2 cellular contexts compared by ENCODE assay signal in genomic region chr1:234724517-234725176, GRCh38.
TF ChIP-seq lines count a peak whose summit lies in the region.

No MANE protein-coding gene starts in this region.

TF ChIP-seq in HEK293, 187 proteins besides CTCF, POLR2A, EP300 and RAD21 (continued from another document):
- TF ChIP-seq, protein P1, sequence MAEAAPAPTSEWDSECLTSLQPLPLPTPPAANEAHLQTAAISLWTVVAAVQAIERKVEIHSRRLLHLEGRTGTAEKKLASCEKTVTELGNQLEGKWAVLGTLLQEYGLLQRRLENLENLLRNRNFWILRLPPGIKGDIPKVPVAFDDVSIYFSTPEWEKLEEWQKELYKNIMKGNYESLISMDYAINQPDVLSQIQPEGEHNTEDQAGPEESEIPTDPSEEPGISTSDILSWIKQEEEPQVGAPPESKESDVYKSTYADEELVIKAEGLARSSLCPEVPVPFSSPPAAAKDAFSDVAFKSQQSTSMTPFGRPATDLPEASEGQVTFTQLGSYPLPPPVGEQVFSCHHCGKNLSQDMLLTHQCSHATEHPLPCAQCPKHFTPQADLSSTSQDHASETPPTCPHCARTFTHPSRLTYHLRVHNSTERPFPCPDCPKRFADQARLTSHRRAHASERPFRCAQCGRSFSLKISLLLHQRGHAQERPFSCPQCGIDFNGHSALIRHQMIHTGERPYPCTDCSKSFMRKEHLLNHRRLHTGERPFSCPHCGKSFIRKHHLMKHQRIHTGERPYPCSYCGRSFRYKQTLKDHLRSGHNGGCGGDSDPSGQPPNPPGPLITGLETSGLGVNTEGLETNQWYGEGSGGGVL (tag by site-specific recombination; IDR thresholded peaks at IDR 0.05), result peak; percentile 43; the same call in 1 of the 2 replicates
- TF ChIP-seq ZNF513 (tag by site-specific recombination; IDR thresholded peaks at IDR 0.05) (no peak), PATZ1 (tag by site-specific recombination; IDR thresholded peaks at IDR 0.05) (peak; percentile 5)

TF ChIP-seq in GM12878, 131 proteins besides CTCF, POLR2A, EP300 and RAD21 (continued from another document and continues in another):
- peak; percentile 30 for TF ChIP-seq HDAC6 (IDR thresholded peaks at IDR 0.05; ENCODE audit: unreplicated experiment)
- TF ChIP-seq MXI1 (IDR thresholded peaks at IDR 0.05; ENCODE audit: low read depth, low read length), result no peak
- TF ChIP-seq WRNIP1 (IDR thresholded peaks at IDR 0.05; ENCODE audit: borderline replicate concordance, low read depth, low read length), result no peak
- TF ChIP-seq, protein P2, sequence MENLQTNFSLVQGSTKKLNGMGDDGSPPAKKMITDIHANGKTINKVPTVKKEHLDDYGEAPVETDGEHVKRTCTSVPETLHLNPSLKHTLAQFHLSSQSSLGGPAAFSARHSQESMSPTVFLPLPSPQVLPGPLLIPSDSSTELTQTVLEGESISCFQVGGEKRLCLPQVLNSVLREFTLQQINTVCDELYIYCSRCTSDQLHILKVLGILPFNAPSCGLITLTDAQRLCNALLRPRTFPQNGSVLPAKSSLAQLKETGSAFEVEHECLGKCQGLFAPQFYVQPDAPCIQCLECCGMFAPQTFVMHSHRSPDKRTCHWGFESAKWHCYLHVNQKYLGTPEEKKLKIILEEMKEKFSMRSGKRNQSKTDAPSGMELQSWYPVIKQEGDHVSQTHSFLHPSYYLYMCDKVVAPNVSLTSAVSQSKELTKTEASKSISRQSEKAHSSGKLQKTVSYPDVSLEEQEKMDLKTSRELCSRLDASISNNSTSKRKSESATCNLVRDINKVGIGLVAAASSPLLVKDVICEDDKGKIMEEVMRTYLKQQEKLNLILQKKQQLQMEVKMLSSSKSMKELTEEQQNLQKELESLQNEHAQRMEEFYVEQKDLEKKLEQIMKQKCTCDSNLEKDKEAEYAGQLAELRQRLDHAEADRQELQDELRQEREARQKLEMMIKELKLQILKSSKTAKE (IDR thresholded peaks at IDR 0.05; ENCODE audit: low read depth, poor library complexity, severe bottlenecking), result no peak
- TF ChIP-seq EED (IDR thresholded peaks at IDR 0.05; ENCODE audit: low read depth), result peak; percentile 48; the same call in 1 of the 2 replicates
- TF ChIP-seq ESRRA (IDR thresholded peaks at IDR 0.05; ENCODE audit: low read length), result no peak
- TF ChIP-seq, protein P3, sequence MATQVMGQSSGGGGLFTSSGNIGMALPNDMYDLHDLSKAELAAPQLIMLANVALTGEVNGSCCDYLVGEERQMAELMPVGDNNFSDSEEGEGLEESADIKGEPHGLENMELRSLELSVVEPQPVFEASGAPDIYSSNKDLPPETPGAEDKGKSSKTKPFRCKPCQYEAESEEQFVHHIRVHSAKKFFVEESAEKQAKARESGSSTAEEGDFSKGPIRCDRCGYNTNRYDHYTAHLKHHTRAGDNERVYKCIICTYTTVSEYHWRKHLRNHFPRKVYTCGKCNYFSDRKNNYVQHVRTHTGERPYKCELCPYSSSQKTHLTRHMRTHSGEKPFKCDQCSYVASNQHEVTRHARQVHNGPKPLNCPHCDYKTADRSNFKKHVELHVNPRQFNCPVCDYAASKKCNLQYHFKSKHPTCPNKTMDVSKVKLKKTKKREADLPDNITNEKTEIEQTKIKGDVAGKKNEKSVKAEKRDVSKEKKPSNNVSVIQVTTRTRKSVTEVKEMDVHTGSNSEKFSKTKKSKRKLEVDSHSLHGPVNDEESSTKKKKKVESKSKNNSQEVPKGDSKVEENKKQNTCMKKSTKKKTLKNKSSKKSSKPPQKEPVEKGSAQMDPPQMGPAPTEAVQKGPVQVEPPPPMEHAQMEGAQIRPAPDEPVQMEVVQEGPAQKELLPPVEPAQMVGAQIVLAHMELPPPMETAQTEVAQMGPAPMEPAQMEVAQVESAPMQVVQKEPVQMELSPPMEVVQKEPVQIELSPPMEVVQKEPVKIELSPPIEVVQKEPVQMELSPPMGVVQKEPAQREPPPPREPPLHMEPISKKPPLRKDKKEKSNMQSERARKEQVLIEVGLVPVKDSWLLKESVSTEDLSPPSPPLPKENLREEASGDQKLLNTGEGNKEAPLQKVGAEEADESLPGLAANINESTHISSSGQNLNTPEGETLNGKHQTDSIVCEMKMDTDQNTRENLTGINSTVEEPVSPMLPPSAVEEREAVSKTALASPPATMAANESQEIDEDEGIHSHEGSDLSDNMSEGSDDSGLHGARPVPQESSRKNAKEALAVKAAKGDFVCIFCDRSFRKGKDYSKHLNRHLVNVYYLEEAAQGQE (IDR thresholded peaks at IDR 0.05; ENCODE audit: low read depth, low read length), result no peak
- TF ChIP-seq, protein P4, sequence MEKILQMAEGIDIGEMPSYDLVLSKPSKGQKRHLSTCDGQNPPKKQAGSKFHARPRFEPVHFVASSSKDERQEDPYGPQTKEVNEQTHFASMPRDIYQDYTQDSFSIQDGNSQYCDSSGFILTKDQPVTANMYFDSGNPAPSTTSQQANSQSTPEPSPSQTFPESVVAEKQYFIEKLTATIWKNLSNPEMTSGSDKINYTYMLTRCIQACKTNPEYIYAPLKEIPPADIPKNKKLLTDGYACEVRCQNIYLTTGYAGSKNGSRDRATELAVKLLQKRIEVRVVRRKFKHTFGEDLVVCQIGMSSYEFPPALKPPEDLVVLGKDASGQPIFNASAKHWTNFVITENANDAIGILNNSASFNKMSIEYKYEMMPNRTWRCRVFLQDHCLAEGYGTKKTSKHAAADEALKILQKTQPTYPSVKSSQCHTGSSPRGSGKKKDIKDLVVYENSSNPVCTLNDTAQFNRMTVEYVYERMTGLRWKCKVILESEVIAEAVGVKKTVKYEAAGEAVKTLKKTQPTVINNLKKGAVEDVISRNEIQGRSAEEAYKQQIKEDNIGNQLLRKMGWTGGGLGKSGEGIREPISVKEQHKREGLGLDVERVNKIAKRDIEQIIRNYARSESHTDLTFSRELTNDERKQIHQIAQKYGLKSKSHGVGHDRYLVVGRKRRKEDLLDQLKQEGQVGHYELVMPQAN (conservative IDR thresholded peaks at IDR 0.05), result no peak
- no peak for TF ChIP-seq ZNF622 (IDR thresholded peaks at IDR 0.05)
- peak; percentile 61 to 64; a peak in 2 of 4 replicates for TF ChIP-seq IKZF2 (IDR thresholded peaks at IDR 0.05)
- peak; percentile 48; the same call in 1 of the 2 replicates for TF ChIP-seq GATAD2B (conservative IDR thresholded peaks at IDR 0.05; ENCODE audit: low read depth)
- no peak for TF ChIP-seq NBN (IDR thresholded peaks at IDR 0.05)
- TF ChIP-seq TARDBP (IDR thresholded peaks at IDR 0.05; ENCODE audit: borderline replicate concordance), result no peak
- 0 out of 2 replicates have a peak, but pooled peaks have one; percentile 13 for TF ChIP-seq ZNF687 (IDR thresholded peaks at IDR 0.05)
- no peak for TF ChIP-seq ZBTB40 (IDR thresholded peaks at IDR 0.05; ENCODE audit: borderline replicate concordance)
- TF ChIP-seq POLR2AphosphoS5 (IDR thresholded peaks at IDR 0.05; ENCODE audit: low read length), result no peak; the same call in none of the 2 replicates
- no peak for TF ChIP-seq ATF2 (IDR thresholded peaks at IDR 0.05; ENCODE audit: low read length)
- TF ChIP-seq IKZF1 (conservative IDR thresholded peaks at IDR 0.05), result peak; percentile 84
- TF ChIP-seq BRCA1 (IDR thresholded peaks at IDR 0.05; ENCODE audit: low read depth, low read length), result no peak
- TF ChIP-seq, protein P5, sequence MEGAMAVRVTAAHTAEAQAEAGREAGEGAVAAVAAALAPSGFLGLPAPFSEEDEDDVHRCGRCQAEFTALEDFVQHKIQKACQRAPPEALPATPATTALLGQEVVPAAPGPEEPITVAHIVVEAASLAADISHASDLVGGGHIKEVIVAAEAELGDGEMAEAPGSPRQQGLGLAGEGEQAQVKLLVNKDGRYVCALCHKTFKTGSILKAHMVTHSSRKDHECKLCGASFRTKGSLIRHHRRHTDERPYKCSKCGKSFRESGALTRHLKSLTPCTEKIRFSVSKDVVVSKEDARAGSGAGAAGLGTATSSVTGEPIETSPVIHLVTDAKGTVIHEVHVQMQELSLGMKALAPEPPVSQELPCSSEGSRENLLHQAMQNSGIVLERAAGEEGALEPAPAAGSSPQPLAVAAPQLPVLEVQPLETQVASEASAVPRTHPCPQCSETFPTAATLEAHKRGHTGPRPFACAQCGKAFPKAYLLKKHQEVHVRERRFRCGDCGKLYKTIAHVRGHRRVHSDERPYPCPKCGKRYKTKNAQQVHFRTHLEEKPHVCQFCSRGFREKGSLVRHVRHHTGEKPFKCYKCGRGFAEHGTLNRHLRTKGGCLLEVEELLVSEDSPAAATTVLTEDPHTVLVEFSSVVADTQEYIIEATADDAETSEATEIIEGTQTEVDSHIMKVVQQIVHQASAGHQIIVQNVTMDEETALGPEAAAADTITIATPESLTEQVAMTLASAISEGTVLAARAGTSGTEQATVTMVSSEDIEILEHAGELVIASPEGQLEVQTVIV (IDR thresholded peaks at IDR 0.05; ENCODE audit: borderline replicate concordance, partially characterized antibody), result no peak
- no peak for TF ChIP-seq EZH2 (IDR thresholded peaks at IDR 0.05; ENCODE audit: borderline replicate concordance, control insufficient read depth, low read depth, low read length)
- peak; percentile 68 for TF ChIP-seq DPF2 (IDR thresholded peaks at IDR 0.05)
- TF ChIP-seq NFXL1 (IDR thresholded peaks at IDR 0.05; ENCODE audit: borderline replicate concordance), result no peak
- no peak for TF ChIP-seq MEF2B (IDR thresholded peaks at IDR 0.05; ENCODE audit: partially characterized antibody, poor library complexity, severe bottlenecking)
- TF ChIP-seq ZNF384 (IDR thresholded peaks at IDR 0.05; ENCODE audit: borderline replicate concordance, low read depth, low read length), result peak; percentile 89
- TF ChIP-seq YY1 (IDR thresholded peaks at IDR 0.05; ENCODE audit: low read depth, low read length), result no peak
- TF ChIP-seq LARP7 (IDR thresholded peaks at IDR 0.05), result no peak
- TF ChIP-seq SREBF1 (IDR thresholded peaks at IDR 0.05; ENCODE audit: low read length), result no peak
- TF ChIP-seq, protein P6, sequence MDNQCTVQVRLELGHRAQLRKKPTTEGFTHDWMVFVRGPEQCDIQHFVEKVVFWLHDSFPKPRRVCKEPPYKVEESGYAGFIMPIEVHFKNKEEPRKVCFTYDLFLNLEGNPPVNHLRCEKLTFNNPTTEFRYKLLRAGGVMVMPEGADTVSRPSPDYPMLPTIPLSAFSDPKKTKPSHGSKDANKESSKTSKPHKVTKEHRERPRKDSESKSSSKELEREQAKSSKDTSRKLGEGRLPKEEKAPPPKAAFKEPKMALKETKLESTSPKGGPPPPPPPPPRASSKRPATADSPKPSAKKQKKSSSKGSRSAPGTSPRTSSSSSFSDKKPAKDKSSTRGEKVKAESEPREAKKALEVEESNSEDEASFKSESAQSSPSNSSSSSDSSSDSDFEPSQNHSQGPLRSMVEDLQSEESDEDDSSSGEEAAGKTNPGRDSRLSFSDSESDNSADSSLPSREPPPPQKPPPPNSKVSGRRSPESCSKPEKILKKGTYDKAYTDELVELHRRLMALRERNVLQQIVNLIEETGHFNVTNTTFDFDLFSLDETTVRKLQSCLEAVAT (IDR thresholded peaks at IDR 0.05), result peak; percentile 61; the same call in 1 of the 2 replicates
- TF ChIP-seq YBX1 (IDR thresholded peaks at IDR 0.05), result no peak
